ENCODE assay signal across 31 cellular contexts in the genomic region with DNA sequence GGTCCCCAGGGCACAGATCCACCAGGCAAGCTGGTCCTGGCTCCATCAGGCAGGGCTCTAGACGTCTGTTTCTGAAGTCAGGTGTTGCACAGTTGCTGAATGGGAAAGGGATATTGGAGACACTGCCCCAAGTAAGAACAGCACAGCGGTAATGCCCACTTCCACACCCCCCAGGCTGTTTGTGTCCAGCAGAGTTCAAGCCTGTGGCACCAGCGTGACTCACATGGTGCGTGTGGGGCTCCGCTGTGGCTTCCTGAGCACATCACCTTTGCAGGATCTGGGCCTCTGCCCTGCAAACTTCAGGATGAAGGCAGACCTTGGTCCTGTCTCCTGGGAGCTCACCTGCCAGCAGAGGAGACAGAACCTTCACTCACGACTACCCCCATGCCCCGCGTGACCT.
"Had no signal": no experiment of that assay in that cellular context is flagged by ENCODE, and none has a peak within 500 bp of the region (broad histone marks: within the 10 kb centered on the region; RNA-seq: fewer than 3 reads in every experiment).

No MANE protein-coding gene starts in this region.

- H3K36me3 ChIP-seq: ascending aorta, cardiac muscle cell had no signal

- H3K9me3 ChIP-seq: ascending aorta had no signal

- H3K27me3 ChIP-seq: ascending aorta had no signal

- ATAC-seq: activated CD4-positive, alpha-beta T cell treated with anti-CD3 and anti-CD28 coated beads for 36 hours; activated CD8-positive, alpha-beta memory T cell treated with anti-CD3 and anti-CD28 coated beads, Interleukin-2, amount 10 ng/mL, durations not matched to agents 7 days and 5 days; activated CD8-positive, alpha-beta T cell treated with anti-CD3 and anti-CD28 coated beads, Interleukin-2, amount 10 ng/mL, durations not matched to agents 7 days and 5 days; activated naive CD8-positive, alpha-beta T cell treated with anti-CD3 and anti-CD28 coated beads, Interleukin-2, amount 50 U/mL, for 24 hours had no signal

- FAIRE-seq: bronchial epithelial cell, TTC549 had no signal

- DNase-seq: activated B cell treated with CpG ODN at 0.5 μM for 24 hours; activated CD4-positive, alpha-beta memory T cell treated with anti-CD3 and anti-CD28 coated beads, Interleukin-2, amount 10 ng/mL, durations not matched to agents 7 days and 5 days; activated CD4-positive, alpha-beta T cell treated with anti-CD3 and anti-CD28 coated beads for 1 hour; activated CD4-positive, alpha-beta T cell treated with anti-CD3 and anti-CD28 coated beads for 36 hours; activated CD4-positive, alpha-beta T cell treated with anti-CD3 and anti-CD28 coated beads for 48 hours; activated CD4-positive, alpha-beta T cell treated with anti-CD3 and anti-CD28 coated beads, Interleukin-2, amount 10 ng/mL, durations not matched to agents 7 days and 5 days; activated CD4-positive, alpha-beta T cell treated with anti-CD3 and anti-CD28 coated beads, Interleukin-2, amount 50 U/mL, for 48 hours; activated CD8-positive, alpha-beta memory T cell treated with anti-CD3 and anti-CD28 coated beads for 24 hours; activated CD8-positive, alpha-beta memory T cell treated with anti-CD3 and anti-CD28 coated beads, Interleukin-2, amount 10 ng/mL, durations not matched to agents 7 days and 5 days; activated CD8-positive, alpha-beta memory T cell treated with anti-CD3 and anti-CD28 coated beads, Interleukin-2, amount 50 U/mL, for 48 hours; activated CD8-positive, alpha-beta T cell treated with anti-CD3 and anti-CD28 coated beads, Interleukin-2, amount 10 ng/mL, durations not matched to agents 7 days and 5 days; activated effector memory CD4-positive, alpha-beta T cell treated with Interleukin-2 at 50 U/mL for 16 hours; activated gamma-delta T cell; activated naive CD4-positive, alpha-beta T cell treated with anti-CD3 and anti-CD28 coated beads, Interleukin-2, amount 10 ng/mL, durations not matched to agents 7 days and 5 days; activated naive CD4-positive, alpha-beta T cell treated with Interleukin-2 at 50 U/mL for 16 hours; activated naive CD8-positive, alpha-beta T cell treated with anti-CD3 and anti-CD28 coated beads, Interleukin-2, amount 10 ng/mL, durations not matched to agents 7 days and 5 days; activated naive CD8-positive, alpha-beta T cell treated with anti-CD3 and anti-CD28 coated beads, Interleukin-2, amount 50 U/mL, for 24 hours; activated T-cell treated with anti-CD3 and anti-CD28 coated beads, Interleukin-2, amount 50 U/mL, for 24 hours; activated T-cell treated with anti-CD3 and anti-CD28 coated beads, Interleukin-2, amount 50 U/mL, for 48 hours; amygdala; anterior cingulate cortex; caudate nucleus; cerebellar nuclear complex; T-helper 1 cell; T-helper 2 cell; T-helper 9 cell had no signal

- H3K4me1 ChIP-seq: ascending aorta had no signal

- H3K27ac ChIP-seq: ascending aorta, cardiac muscle cell, VCaP had no signal

- H3K4me3 ChIP-seq: ascending aorta, cardiac muscle cell had no signal
